8 cellular contexts compared by ENCODE assay signal in genomic region chr6:12394170-12394569, GRCh38.
"Had no signal": no experiment of that assay in that cellular context is flagged by ENCODE, and none has a peak within 500 bp of the region (broad histone marks: within the 10 kb centered on the region; RNA-seq: fewer than 3 reads in every experiment).

No MANE protein-coding gene starts in this region.

- H3K4me3 Mint-ChIP-seq: H9, IgD-negative memory B cell had no signal

- H3K4me1 Mint-ChIP-seq: IgD-negative memory B cell had no signal

- H3K9ac ChIP-seq: GM23248 had no signal

- H3K4me3 ChIP-seq: GM23248 had no signal

- ATAC-seq: HepG2 had no signal

- H3K27ac Mint-ChIP-seq: IgD-negative memory B cell had no signal

- DNase-seq: GM23248, H9, HCEC 1CT, KBM-7 had no signal

- H2AFZ ChIP-seq: GM23248 had no signal

- FAIRE-seq: H1, HepG2 had no signal

- H3K27ac ChIP-seq: GM23248, HL-60 had no signal

- H3K9me3 Mint-ChIP-seq: H9 had no signal
